8 cellular contexts compared by ENCODE assay signal in the genomic region with DNA sequence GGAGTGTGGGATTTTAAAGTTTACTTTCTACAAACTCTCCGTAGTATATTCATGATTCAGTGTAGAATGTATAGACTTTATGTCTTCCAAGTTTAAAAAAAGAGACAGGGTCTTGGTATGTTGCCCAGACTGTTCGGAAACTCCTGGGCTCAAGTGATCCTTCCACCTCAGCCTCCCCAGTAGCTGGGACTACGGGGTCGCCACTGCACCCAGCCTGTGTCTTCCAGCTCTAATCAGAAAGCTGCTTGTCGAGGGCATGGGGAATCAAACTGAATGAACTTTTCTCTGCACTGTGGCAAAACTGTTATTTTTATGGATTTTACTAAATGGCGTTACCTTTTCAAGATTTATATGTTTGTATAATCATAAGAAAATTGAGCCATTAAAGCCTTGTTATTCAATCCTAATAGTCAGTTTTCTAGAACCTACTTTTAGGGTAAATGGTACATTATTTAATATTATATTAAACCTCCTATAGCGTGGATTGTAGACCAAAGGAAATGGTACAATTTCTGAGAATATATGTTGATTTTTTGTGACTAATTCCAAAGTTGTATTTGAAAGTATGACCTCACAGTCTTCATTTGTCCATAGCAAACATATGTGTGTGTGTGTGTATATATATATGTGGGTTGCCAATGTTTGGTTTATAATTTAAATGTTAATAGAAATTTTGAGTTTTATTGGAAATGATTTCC. TPM values are rescaled to one million over a fixed set of nuclear protein-coding genes. Genes with fewer than 3 reads are reported as not detected.
DNase-seq lines count a peak whose midpoint lies in the region; ATAC-seq and TF ChIP-seq lines count a peak whose summit lies in the region.

No MANE protein-coding gene starts in this region.

- peak overlapping the region; percentile 84 for H3K4me2 ChIP-seq in BLaER1
- peak overlapping the region; percentile 89 for H3K4me2 ChIP-seq in Karpas-422 (ENCODE audit: low read depth, low read length, poor library complexity, severe bottlenecking)

- H3K27ac ChIP-seq in BLaER1 (peak overlapping the region; percentile 96), Karpas-422 (ENCODE audit: low read length) (no peak overlapping the region), colonic mucosa (peak overlapping the region; percentile 92)
- peak overlapping the region; percentile 90 for H3K27ac ChIP-seq in naive thymus-derived CD4-positive, alpha-beta T cell (ENCODE audit: low read depth, low read length)

- H3K36me3 ChIP-seq in BLaER1 (no peaks in the 10 kb centered on the region), Karpas-422 (ENCODE audit: insufficient read depth, low read length) (no peaks in the 10 kb centered on the region), colonic mucosa (no peaks in the 10 kb centered on the region)
- H3K36me3 ChIP-seq in naive thymus-derived CD4-positive, alpha-beta T cell (ENCODE audit: control insufficient read depth in 2 of 3, insufficient read depth in 3 of 3, low read length in 3 of 3) = no peaks in the 10 kb centered on the region

- CTCF ChIA-PET in naive thymus-derived CD4-positive, alpha-beta T cell (lab: Charles Lee) = interaction anchor here (0.5 to 8.4 kb wide), 15 partner anchors 9 to 356 kb away, joined by 3 to 156 read pairs (median 4); a partner anchor contains a TSS

- peaks cover 22 to 51% (median 34%) of the 10 kb centered on the region in 7 donors for H3K4me1 Mint-ChIP-seq in naive thymus-derived CD4-positive, alpha-beta T cell

- H3K36me3 Mint-ChIP-seq in naive thymus-derived CD4-positive, alpha-beta T cell = peaks cover 0 to 11% (median 4%) of the 10 kb centered on the region in 5 donors

- H4K20me1 ChIP-seq in BLaER1 = peaks cover 34% of the 10 kb centered on the region
- peaks cover 8% of the 10 kb centered on the region for H4K20me1 ChIP-seq in Karpas-422 (ENCODE audit: insufficient read depth, low read depth, low read length)

- peak overlapping the region; percentile 86 to 99 (median 94) for H3K4me3 Mint-ChIP-seq in naive thymus-derived CD4-positive, alpha-beta T cell

- peak overlapping the region; percentile 95 for H3K4me3 ChIP-seq in BLaER1
- H3K4me3 ChIP-seq in Karpas-422 (ENCODE audit: low read length) = peak overlapping the region; percentile 94
- peak overlapping the region; percentile 77 for H3K4me3 ChIP-seq in colonic mucosa
- H3K4me3 ChIP-seq in naive thymus-derived CD4-positive, alpha-beta T cell (ENCODE audit: low read length) = peak overlapping the region; percentile 86

- H3K27me3 ChIP-seq in BLaER1 (no peaks in the 10 kb centered on the region), Karpas-422 (ENCODE audit: low read length) (no peaks in the 10 kb centered on the region), colonic mucosa (no peaks in the 10 kb centered on the region)
- H3K27me3 ChIP-seq in naive thymus-derived CD4-positive, alpha-beta T cell (ENCODE audit: control insufficient read depth in 2 of 2, insufficient read depth in 2 of 2, low read length in 2 of 2) = no peaks in the 10 kb centered on the region

- POLR2A ChIA-PET in naive thymus-derived CD4-positive, alpha-beta T cell (lab: Charles Lee) = interaction anchor here (0.7 to 23.6 kb wide), 24 partner anchors 9 to 351 kb away, joined by 3 to 696 read pairs (median 6); a partner anchor contains a TSS

- H3K27ac Mint-ChIP-seq in naive thymus-derived CD4-positive, alpha-beta T cell = peak overlapping the region; percentile 83 to 100 (median 97)

- H3K9ac ChIP-seq in BLaER1 = peak overlapping the region; percentile 95
- H3K9ac ChIP-seq in Karpas-422 (ENCODE audit: low read length) = peak overlapping the region; percentile 94
- peak overlapping the region; percentile 87 to 96 for H3K9ac ChIP-seq in colonic mucosa (ENCODE audit: low read depth in 2 of 2, low read length in 2 of 2)

- no peak overlapping the region for H2AFZ ChIP-seq in Karpas-422 (ENCODE audit: low read length)

- peaks cover 14% of the 10 kb centered on the region for H3K79me2 ChIP-seq in Karpas-422 (ENCODE audit: low read length)

- no peak for DNase-seq in Karpas-422
- DNase-seq in colonic mucosa = no peak
- no peak for DNase-seq in naive thymus-derived CD4-positive, alpha-beta T cell
- DNase-seq in NCI-H526 treated with DMSO at 0.1 percent for 48 hours (lab: John Stamatoyannopoulos, UW) = no peak
- DNase-seq in NCI-H1105 treated with DMSO at 0.1 percent for 48 hours (lab: John Stamatoyannopoulos, UW) = no peak
- DNase-seq in COR-L47 (lab: John Stamatoyannopoulos, UW) = no peak
- DNase-seq in activated CD4-positive, alpha-beta T cell treated with anti-CD3 and anti-CD28 coated beads for 48 hours = no peak

- H3K27me3 Mint-ChIP-seq in naive thymus-derived CD4-positive, alpha-beta T cell = peaks cover 0 to 5% (median 0%) of the 10 kb centered on the region in 5 donors

- no peaks in the 10 kb centered on the region for H3K9me2 ChIP-seq in Karpas-422 (replicated peaks; ENCODE audit: insufficient read depth, low read length)

- TF ChIP-seq CTCF in colonic mucosa (IDR thresholded peaks at IDR 0.05) = no peak

- no peak for ATAC-seq in naive thymus-derived CD4-positive, alpha-beta T cell

- intact Hi-C loops in colonic mucosa (cut with DNase I) = loop anchor here (5.0 to 10.0 kb wide), 2 partner anchors 268 to 355 kb away; no protein-coding TSS in a partner anchor
- intact Hi-C loops in naive thymus-derived CD4-positive, alpha-beta T cell (cut with micrococcal nuclease) = loop anchor here (1.0 to 5.0 kb wide), 15 partner anchors 8 to 351 kb away; a partner anchor contains a TSS

- H3K9me3 Mint-ChIP-seq in naive thymus-derived CD4-positive, alpha-beta T cell = peaks cover 0 to 5% (median 0%) of the 10 kb centered on the region in 11 donors

- no peaks in the 10 kb centered on the region for H3K9me3 ChIP-seq in BLaER1
- H3K9me3 ChIP-seq in Karpas-422 (ENCODE audit: low read length) = no peaks in the 10 kb centered on the region
- H3K9me3 ChIP-seq in colonic mucosa = no peaks in the 10 kb centered on the region
- no peaks in the 10 kb centered on the region for H3K9me3 ChIP-seq in naive thymus-derived CD4-positive, alpha-beta T cell (ENCODE audit: control insufficient read depth in 2 of 3, low read length in 3 of 3)

- peaks cover 44% of the 10 kb centered on the region for H3K4me1 ChIP-seq in BLaER1
- H3K4me1 ChIP-seq in Karpas-422 (ENCODE audit: low read length) = peaks cover 27% of the 10 kb centered on the region
- H3K4me1 ChIP-seq in colonic mucosa = no peaks in the 10 kb centered on the region
- H3K4me1 ChIP-seq in naive thymus-derived CD4-positive, alpha-beta T cell (ENCODE audit: control insufficient read depth in 2 of 2, insufficient read depth in 2 of 2, low read length in 2 of 2) = peaks cover 19 to 20% of the 10 kb centered on the region in 2 donors

RNA-seq across cellular contexts. Expression of a gene that starts 1.1 kb away (rescaled TPM):
- 13.9 and 29.1 TPM in 2 replicates for total RNA-seq in Karpas-422 (2014; rRNA removed; shearing (Covaris generic); ENCODE audit: low replicate concordance)
- total RNA-seq in colonic mucosa = 10 to 100 TPM; 14.4 to 16.4 TPM
- total RNA-seq in naive thymus-derived CD4-positive, alpha-beta T cell = 10 to 100 TPM; 18.7 to 45.9 (median 25.0) TPM
- polyA plus RNA-seq in naive thymus-derived CD4-positive, alpha-beta T cell = 10 to 100 TPM; 69.6 to 80.3 TPM

RNA-seq across cellular contexts. Expression of a gene that starts 7.4 kb away (rescaled TPM):
- total RNA-seq in Karpas-422 (2014; rRNA removed; shearing (Covaris generic); ENCODE audit: low replicate concordance) = 41.9 and 62.3 TPM in 2 replicates
- total RNA-seq in colonic mucosa = 10 to 100 TPM; 33.6 to 37.4 TPM
- 100 to 1,000 TPM in 2 of 5 experiments, 10 to 100 TPM in 3; 24.8 to 124 (median 73.6) TPM for total RNA-seq in naive thymus-derived CD4-positive, alpha-beta T cell
- polyA plus RNA-seq in naive thymus-derived CD4-positive, alpha-beta T cell = 100 to 1,000 TPM; 116 to 160 TPM

RNA-seq across cellular contexts. Expression of a gene that starts 23.4 kb away (rescaled TPM):
- not detected in 2 replicates for total RNA-seq in Karpas-422 (2014; rRNA removed; shearing (Covaris generic); ENCODE audit: low replicate concordance)
- 100 to 1,000 TPM; 137 to 547 TPM for total RNA-seq in colonic mucosa
- 10 to 100 TPM in 2 of 5 experiments, 1 to 10 TPM in 1, under 1 TPM in 1, not detected in 1; 0.65 to 15.7 (median 8.0) TPM for total RNA-seq in naive thymus-derived CD4-positive, alpha-beta T cell
- not detected for polyA plus RNA-seq in naive thymus-derived CD4-positive, alpha-beta T cell

Comparison
In these comparisons a context has a peak if more than half of its experiments do, and no peak if none do; other contexts are left out.
1. RNA of a gene that starts 23.4 kb away (total RNA-seq): 137 to 547 TPM in colonic mucosa; 0.65 to 15.7 TPM in naive thymus-derived CD4-positive, alpha-beta T cell and not detected in Karpas-422; every median in the first group is over 4 times any median in the second.
2. Peak in every context shown above with its lines, with median percentiles within 50 percentile points of each other: H3K4me3 ChIP-seq and H3K9ac ChIP-seq.